ENCODE assay signal across 24 cellular contexts in the genomic region with DNA sequence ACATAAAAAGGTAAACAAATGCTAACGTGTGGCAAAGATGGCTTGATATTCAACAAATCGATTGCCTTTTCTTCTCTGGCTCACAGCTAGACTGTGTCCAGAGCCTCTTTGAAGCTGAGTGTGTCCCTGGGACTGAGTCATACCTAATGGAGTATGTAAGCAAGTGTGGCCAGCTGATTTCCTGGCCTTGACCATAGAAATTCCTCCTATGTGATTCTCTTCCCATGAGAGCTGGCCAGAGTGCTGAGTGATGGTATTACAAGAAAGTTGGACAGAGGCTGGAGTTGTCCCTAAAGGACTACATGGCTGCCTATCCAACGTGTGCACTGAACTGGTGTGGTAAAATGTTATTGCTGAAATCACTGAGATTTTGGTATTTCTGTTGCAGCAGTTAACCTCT.
DNase-seq lines count a peak whose midpoint lies in the region; ATAC-seq, FAIRE-seq and TF ChIP-seq lines count a peak whose summit lies in the region.
"Had no signal": no experiment of that assay in that cellular context is flagged by ENCODE, and none has a peak within 500 bp of the region (broad histone marks: within the 10 kb centered on the region; RNA-seq: fewer than 3 reads in every experiment).

No MANE protein-coding gene starts in this region.

- intact Hi-C loops in right lobe of liver (cut with DNase I): no loop called here

- peaks cover 19% of the 10 kb centered on the region for H3K36me3 Mint-ChIP-seq in WTC11
- H3K36me3 Mint-ChIP-seq in natural killer cell treated with Interleukin-12 subunit alpha and Interleukin-12 subunit beta and Interleukin-15 and Interleukin-18, amount 100 ng/mL, for 72 hours: no peaks in the 10 kb centered on the region
- H3K36me3 Mint-ChIP-seq: stimulated activated effector memory CD8-positive, alpha-beta T cell treated with anti-CD3 and anti-CD28 coated beads, Interleukin-12 subunit alpha, Interleukin-12 subunit beta, amount 100 ng/mL, for 72 hours had no signal

- no peak overlapping the region for H3K27ac Mint-ChIP-seq in WTC11
- no peak overlapping the region for H3K27ac Mint-ChIP-seq in natural killer cell treated with Interleukin-12 subunit alpha and Interleukin-12 subunit beta and Interleukin-15 and Interleukin-18, amount 100 ng/mL, for 72 hours
- H3K27ac Mint-ChIP-seq: activated CD4-positive, alpha-beta T cell treated with anti-CD3 and anti-CD28 coated beads, Interleukin-2, amount 10 ng/mL, durations not matched to agents 24 days and 14 days; naive thymus-derived CD8-positive, alpha-beta T cell; stimulated activated effector memory CD8-positive, alpha-beta T cell treated with anti-CD3 and anti-CD28 coated beads, Interleukin-12 subunit alpha, Interleukin-12 subunit beta, amount 100 ng/mL, for 72 hours; T-helper 17 cell had no signal

- no peaks in the 10 kb centered on the region for H3K4me1 ChIP-seq in foreskin keratinocyte
- no peaks in the 10 kb centered on the region for H3K4me1 ChIP-seq in right lobe of liver
- H3K4me1 ChIP-seq: BLaER1 treated with 17β-estradiol and CSF1 and Interleukin-3, amounts not matched to agents 10 nM and 100 nM; gastroesophageal sphincter had no signal

- H3K9me3 Mint-ChIP-seq in WTC11: peaks cover 27% of the 10 kb centered on the region
- peaks cover 4% of the 10 kb centered on the region for H3K9me3 Mint-ChIP-seq in natural killer cell treated with Interleukin-12 subunit alpha and Interleukin-12 subunit beta and Interleukin-15 and Interleukin-18, amount 100 ng/mL, for 72 hours
- H3K9me3 Mint-ChIP-seq: activated CD4-positive, alpha-beta T cell treated with anti-CD3 and anti-CD28 coated beads, Interleukin-2, amount 10 ng/mL, durations not matched to agents 24 days and 14 days had no signal

- POLR2A ChIA-PET in WTC11 (lab: Charles Lee): no interaction called here

- H3K36me3 ChIP-seq in right lobe of liver: no peaks in the 10 kb centered on the region
- H3K36me3 ChIP-seq: BLaER1 treated with 17β-estradiol and CSF1 and Interleukin-3, amounts not matched to agents 10 nM and 100 nM; gastroesophageal sphincter had no signal

- H3K4me1 Mint-ChIP-seq in WTC11: peaks cover 8% of the 10 kb centered on the region; the same call in 1 of the 2 replicates
- no peaks in the 10 kb centered on the region for H3K4me1 Mint-ChIP-seq in natural killer cell treated with Interleukin-12 subunit alpha and Interleukin-12 subunit beta and Interleukin-15 and Interleukin-18, amount 100 ng/mL, for 72 hours (ENCODE audit: low read depth in 2 of 2)
- H3K4me1 Mint-ChIP-seq: activated CD4-positive, alpha-beta T cell treated with anti-CD3 and anti-CD28 coated beads, Interleukin-2, amount 10 ng/mL, durations not matched to agents 24 days and 14 days; naive thymus-derived CD8-positive, alpha-beta T cell; stimulated activated effector memory CD8-positive, alpha-beta T cell treated with anti-CD3 and anti-CD28 coated beads, Interleukin-12 subunit alpha, Interleukin-12 subunit beta, amount 100 ng/mL, for 72 hours; T-helper 17 cell had no signal

- H3K27ac ChIP-seq in foreskin keratinocyte (no peak overlapping the region), right lobe of liver (no peak overlapping the region)
- H3K27ac ChIP-seq: BLaER1 treated with 17β-estradiol and CSF1 and Interleukin-3, amounts not matched to agents 10 nM and 100 nM; dorsolateral prefrontal cortex; gastroesophageal sphincter had no signal

- no peaks in the 10 kb centered on the region for H3K27me3 ChIP-seq in foreskin keratinocyte
- H3K27me3 ChIP-seq in right lobe of liver: no peaks in the 10 kb centered on the region
- H3K27me3 ChIP-seq: BLaER1 treated with 17β-estradiol and CSF1 and Interleukin-3, amounts not matched to agents 10 nM and 100 nM; gastroesophageal sphincter had no signal

- CTCF ChIA-PET in WTC11 (lab: Charles Lee): no interaction called here

- TF ChIP-seq POLR2A in right lobe of liver (IDR thresholded peaks at IDR 0.05): no peak

- DNase-seq in HTR-8/SVneo (ENCODE audit: insufficient read length, low spot score) (peak; percentile 13), WTC11 (ENCODE audit: low spot score) (no peak), foreskin keratinocyte (peak in 1 of 2 donors; percentile 53), renal cortical epithelial cell (ENCODE audit: low read depth) (peak; percentile 89), GDM1 (lab: John Stamatoyannopoulos, UW) (no peak), right lobe of liver (no peak)
- no peak for DNase-seq in natural killer cell treated with Interleukin-12 subunit alpha and Interleukin-12 subunit beta and Interleukin-15 and Interleukin-18, amount 100 ng/mL, for 72 hours (ENCODE audit: low spot score)
- DNase-seq: activated CD4-positive, alpha-beta T cell treated with anti-CD3 and anti-CD28 coated beads, Interleukin-2, amount 10 ng/mL, durations not matched to agents 24 days and 14 days; activated T-cell treated with anti-CD3 and anti-CD28 coated beads, Interleukin-2, amount 50 U/mL, for 4 hours; amygdala; DMS79; dorsolateral prefrontal cortex; naive thymus-derived CD8-positive, alpha-beta T cell; NCI-H1417; NCI-H345; OCI-M1; retina; stimulated activated CD4-positive, alpha-beta T cell treated with anti-CD3 and anti-CD28 coated beads, Interleukin-4, amount 100 ng/mL, for 24 hours; T-helper 17 cell had no signal

- H3K4me3 ChIP-seq in right lobe of liver: no peak overlapping the region
- H3K4me3 ChIP-seq: BLaER1 treated with 17β-estradiol and CSF1 and Interleukin-3, amounts not matched to agents 10 nM and 100 nM; dorsolateral prefrontal cortex; gastroesophageal sphincter; GM12878 had no signal

- no peaks in the 10 kb centered on the region for H3K27me3 Mint-ChIP-seq in WTC11 (ENCODE audit: low read depth)
- H3K27me3 Mint-ChIP-seq in natural killer cell treated with Interleukin-12 subunit alpha and Interleukin-12 subunit beta and Interleukin-15 and Interleukin-18, amount 100 ng/mL, for 72 hours: no peaks in the 10 kb centered on the region
- H3K27me3 Mint-ChIP-seq: activated CD4-positive, alpha-beta T cell treated with anti-CD3 and anti-CD28 coated beads, Interleukin-2, amount 10 ng/mL, durations not matched to agents 24 days and 14 days; naive thymus-derived CD8-positive, alpha-beta T cell; T-helper 17 cell had no signal

- WGBS in right lobe of liver (ENCODE audit: insufficient coverage, low coverage, low lambda C conversion rate, missing lambda C conversion rate): 76% methylated on average over 3 of the region's 3 CpGs

- ATAC-seq in WTC11 (0 out of 2 replicates have a peak, but pooled peaks have one; percentile 22), foreskin keratinocyte (peak; percentile 44), right lobe of liver (no peak)
- no peak for ATAC-seq in natural killer cell treated with Interleukin-12 subunit alpha and Interleukin-12 subunit beta and Interleukin-15 and Interleukin-18, amount 100 ng/mL, for 72 hours
- ATAC-seq: activated T-cell treated with anti-CD3 and anti-CD28 coated beads, Interleukin-2, amount 50 U/mL, for 4 hours; gastroesophageal sphincter; GM12878; left lobe of liver; naive thymus-derived CD8-positive, alpha-beta T cell; stimulated activated effector memory CD8-positive, alpha-beta T cell treated with anti-CD3 and anti-CD28 coated beads, Interleukin-12 subunit alpha, Interleukin-12 subunit beta, amount 100 ng/mL, for 72 hours; T-helper 17 cell had no signal

- no peak for FAIRE-seq in HTR-8/SVneo (lab: Jason Lieb, UNC)
- FAIRE-seq: GM12878 had no signal

- no peak for TF ChIP-seq CTCF in WTC11 (IDR thresholded peaks at IDR 0.05)
- TF ChIP-seq CTCF in foreskin keratinocyte (conservative IDR thresholded peaks at IDR 0.05): no peak
- TF ChIP-seq CTCF in right lobe of liver (IDR thresholded peaks at IDR 0.05): no peak

- H3K9me3 ChIP-seq in right lobe of liver: no peaks in the 10 kb centered on the region
- H3K9me3 ChIP-seq: gastroesophageal sphincter had no signal

- no peak overlapping the region for H3K4me3 Mint-ChIP-seq in WTC11
- no peak overlapping the region for H3K4me3 Mint-ChIP-seq in natural killer cell treated with Interleukin-12 subunit alpha and Interleukin-12 subunit beta and Interleukin-15 and Interleukin-18, amount 100 ng/mL, for 72 hours
- H3K4me3 Mint-ChIP-seq: activated CD4-positive, alpha-beta T cell treated with anti-CD3 and anti-CD28 coated beads, Interleukin-2, amount 10 ng/mL, durations not matched to agents 24 days and 14 days; activated T-cell treated with anti-CD3 and anti-CD28 coated beads, Interleukin-2, amount 50 U/mL, for 4 hours; naive thymus-derived CD8-positive, alpha-beta T cell; stimulated activated effector memory CD8-positive, alpha-beta T cell treated with anti-CD3 and anti-CD28 coated beads, Interleukin-12 subunit alpha, Interleukin-12 subunit beta, amount 100 ng/mL, for 72 hours; T-helper 17 cell had no signal

TF ChIP-seq in WTC11, 78 proteins besides CTCF, POLR2A, EP300 and RAD21 (continues in another document):
- TF ChIP-seq, protein P1, sequence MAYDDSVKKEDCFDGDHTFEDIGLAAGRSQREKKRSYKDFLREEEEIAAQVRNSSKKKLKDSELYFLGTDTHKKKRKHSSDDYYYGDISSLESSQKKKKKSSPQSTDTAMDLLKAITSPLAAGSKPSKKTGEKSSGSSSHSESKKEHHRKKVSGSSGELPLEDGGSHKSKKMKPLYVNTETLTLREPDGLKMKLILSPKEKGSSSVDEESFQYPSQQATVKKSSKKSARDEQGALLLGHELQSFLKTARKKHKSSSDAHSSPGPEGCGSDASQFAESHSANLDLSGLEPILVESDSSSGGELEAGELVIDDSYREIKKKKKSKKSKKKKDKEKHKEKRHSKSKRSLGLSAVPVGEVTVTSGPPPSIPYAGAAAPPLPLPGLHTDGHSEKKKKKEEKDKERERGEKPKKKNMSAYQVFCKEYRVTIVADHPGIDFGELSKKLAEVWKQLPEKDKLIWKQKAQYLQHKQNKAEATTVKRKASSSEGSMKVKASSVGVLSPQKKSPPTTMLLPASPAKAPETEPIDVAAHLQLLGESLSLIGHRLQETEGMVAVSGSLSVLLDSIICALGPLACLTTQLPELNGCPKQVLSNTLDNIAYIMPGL (CRISPR knock-in tag; IDR thresholded peaks at IDR 0.05): no peak
- TF ChIP-seq NFYB (CRISPR knock-in tag; conservative IDR thresholded peaks at IDR 0.05; ENCODE audit: low read depth) (no peak), TCF7 (CRISPR knock-in tag; IDR thresholded peaks at IDR 0.05; ENCODE audit: low read depth) (no peak), ELF4 (CRISPR knock-in tag; IDR thresholded peaks at IDR 0.05; ENCODE audit: low read depth) (no peak)

Comparison
In these comparisons a context has a peak if more than half of its experiments do, and no peak if none do; other contexts are left out.
1. DNase-seq: peak in HTR-8/SVneo (single experiment) and renal cortical epithelial cell (single experiment); none in WTC11 (single experiment), GDM1 (single experiment), natural killer cell treated with Interleukin-12 subunit alpha and Interleukin-12 subunit beta and Interleukin-15 and Interleukin-18, amount 100 ng/mL, for 72 hours (single experiment) and right lobe of liver (0 of 3).
2. ATAC-seq: peak in WTC11 (single experiment) and foreskin keratinocyte (single experiment); none in natural killer cell treated with Interleukin-12 subunit alpha and Interleukin-12 subunit beta and Interleukin-15 and Interleukin-18, amount 100 ng/mL, for 72 hours (0 of 2) and right lobe of liver (0 of 4).